11 cellular contexts compared by ENCODE assay signal in the genomic region with DNA sequence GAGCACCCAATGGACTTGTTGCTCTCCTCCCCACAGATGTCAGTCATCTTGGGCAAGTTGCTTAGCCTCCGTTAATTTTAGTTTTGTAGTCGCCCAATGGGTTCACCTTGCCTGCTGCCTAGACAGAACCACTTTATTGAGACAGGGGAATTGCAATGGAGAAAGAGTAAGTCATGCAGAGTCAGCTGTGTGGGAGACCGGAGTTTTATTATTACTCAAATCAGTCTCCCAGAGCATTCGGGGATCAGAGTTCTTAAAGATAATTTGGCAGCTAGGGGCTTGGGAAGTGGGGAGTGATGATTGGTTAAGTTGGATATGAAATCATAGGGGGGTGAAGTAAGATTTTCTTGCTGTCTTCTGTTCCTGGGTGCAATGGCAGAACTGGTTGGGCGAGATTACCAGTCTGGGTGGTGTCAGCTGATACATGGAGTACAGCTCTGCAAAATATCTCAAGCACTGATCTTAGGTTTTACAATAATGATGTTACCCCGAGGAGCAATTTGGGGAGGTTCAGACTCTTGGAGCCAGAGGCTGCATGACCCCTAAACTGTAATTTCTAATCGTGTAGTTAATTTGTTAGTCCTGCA. TPM values are rescaled to one million over a fixed set of nuclear protein-coding genes. Genes with fewer than 3 reads are reported as not detected.
DNase-seq lines count a peak whose midpoint lies in the region; ATAC-seq and TF ChIP-seq lines count a peak whose summit lies in the region.
"Had no signal": no experiment of that assay in that cellular context is flagged by ENCODE, and none has a peak within 500 bp of the region (broad histone marks: within the 10 kb centered on the region; RNA-seq: fewer than 3 reads in every experiment).

No MANE protein-coding gene starts in this region.

- peaks cover 47% of the 10 kb centered on the region for H3K4me1 ChIP-seq in suprapubic skin
- H3K4me1 ChIP-seq: neural progenitor cell had no signal

- peak overlapping the region; percentile 55 for H3K27ac ChIP-seq in suprapubic skin
- H3K27ac ChIP-seq: neural progenitor cell had no signal

- TF ChIP-seq POLR2A in suprapubic skin (IDR thresholded peaks at IDR 0.05) = no peak

- WGBS in suprapubic skin = 50% methylated on average over 7 of the region's 7 CpGs

- ATAC-seq in T-cell (replicated peaks in 1 of 4) (no peak), HG02870 (IDR thresholded peaks at IDR 0.05; ENCODE audit: unreplicated experiment) (no peak)

- H3K36me3 ChIP-seq in suprapubic skin = no peaks in the 10 kb centered on the region

- no peak for TF ChIP-seq EP300 in suprapubic skin (IDR thresholded peaks at IDR 0.05)

- CTCF ChIA-PET in T-cell (lab: Charles Lee) = interaction anchor here in 1 of 2 donors (1.0 kb wide), 1 partner anchor 28 kb away, joined by 3 read pairs; no protein-coding TSS in a partner anchor

- H3K4me3 Mint-ChIP-seq in T-cell = peak overlapping the region; percentile 61 to 79 (median 78)
- H3K4me3 Mint-ChIP-seq: neural progenitor cell had no signal

- H3K27ac Mint-ChIP-seq in T-cell = peak overlapping the region; percentile 98 to 99
- H3K27ac Mint-ChIP-seq: neural progenitor cell had no signal

- H3K36me3 Mint-ChIP-seq in T-cell = peaks cover 53% of the 10 kb centered on the region

- no peak overlapping the region for H3K4me3 ChIP-seq in epithelial cell of esophagus (ENCODE audit: low read length)
- H3K4me3 ChIP-seq in suprapubic skin = no peak overlapping the region
- H3K4me3 ChIP-seq: dorsolateral prefrontal cortex, neural progenitor cell had no signal

- H3K9me3 ChIP-seq in suprapubic skin = no peaks in the 10 kb centered on the region

- peak; percentile 24 for DNase-seq in activated naive CD4-positive, alpha-beta T cell treated with Interleukin-2 at 50 U/mL for 16 hours
- DNase-seq in activated naive CD4-positive, alpha-beta T cell (lab: John Stamatoyannopoulos, UW) = no peak
- DNase-seq in T-cell (peak in 1 of 34 experiments; percentile 13), epithelial cell of esophagus (ENCODE audit: low read depth) (peak; percentile 83), suprapubic skin (ENCODE audit: low spot score in 2 of 2) (no peak), C1 segment of cervical spinal cord (lab: John Stamatoyannopoulos, UW) (no peak), COR-L47 (lab: John Stamatoyannopoulos, UW) (no peak)
- DNase-seq: NCI-H1930 had no signal

- POLR2A ChIA-PET in T-cell (lab: Charles Lee) = interaction anchor here (0.6 to 4.3 kb wide), 8 partner anchors 20 to 1173 kb away, joined by 3 to 61 read pairs (median 4); a partner anchor contains a TSS

- TF ChIP-seq CTCF in epithelial cell of esophagus (IDR thresholded peaks at IDR 0.05; ENCODE audit: insufficient read depth, low read depth, low read length, missing control alignments) = no peak
- TF ChIP-seq CTCF in suprapubic skin (IDR thresholded peaks at IDR 0.05) = no peak

- H3K9me3 Mint-ChIP-seq in T-cell = no peaks in the 10 kb centered on the region
- H3K9me3 Mint-ChIP-seq: neural progenitor cell had no signal

- no peaks in the 10 kb centered on the region for H3K27me3 ChIP-seq in suprapubic skin
- H3K27me3 ChIP-seq: neural progenitor cell had no signal

- H3K4me1 Mint-ChIP-seq in T-cell = peaks cover 95 to 99% (median 97%) of the 10 kb centered on the region in 3 donors

- H3K27me3 Mint-ChIP-seq in T-cell = no peaks in the 10 kb centered on the region

RNA-seq across cellular contexts. Expression of a gene that starts 50.2 kb away (rescaled TPM):
- total RNA-seq in T-cell (100 to 1,000 TPM; 273 to 321 (median 286) TPM), suprapubic skin (100 to 1,000 TPM in 3 of 4 donors, 10 to 100 TPM in 1; 96.2 to 110 (median 102) TPM)

Comparison
In these comparisons a context has a peak if more than half of its experiments do, and no peak if none do; other contexts are left out.
1. DNase-seq: peak in activated naive CD4-positive, alpha-beta T cell treated with Interleukin-2 at 50 U/mL for 16 hours (single experiment) and epithelial cell of esophagus (single experiment); none in activated naive CD4-positive, alpha-beta T cell (0 of 4), suprapubic skin (0 of 2), C1 segment of cervical spinal cord (0 of 14) and COR-L47 (single experiment).